ENCODE assay signal across 10 cellular contexts in genomic region chr10:96991313-96991841, GRCh38.
DNase-seq lines count a peak whose midpoint lies in the region; ATAC-seq and TF ChIP-seq lines count a peak whose summit lies in the region.
"Had no signal": no experiment of that assay in that cellular context is flagged by ENCODE, and none has a peak within 500 bp of the region (broad histone marks: within the 10 kb centered on the region; RNA-seq: fewer than 3 reads in every experiment).

No MANE protein-coding gene starts in this region.

- CTCF ChIA-PET in BJ (lab: Yijun Ruan, JAX), result interaction anchor here (0.6 to 0.9 kb wide), 4 partner anchors 9 to 1324 kb away, joined by 3 read pairs; no protein-coding TSS in a partner anchor

- peak; percentile 55 for ATAC-seq in GM19463 (IDR thresholded peaks at IDR 0.05; ENCODE audit: unreplicated experiment)
- no peak for ATAC-seq in GM18505 (IDR thresholded peaks at IDR 0.05; ENCODE audit: unreplicated experiment)

- no peak for TF ChIP-seq CTCF in BJ (IDR thresholded peaks at IDR 0.05; ENCODE audit: insufficient read depth, low read depth, low read length)

- H3K4me3 ChIP-seq in BJ (ENCODE audit: low read depth, low read length), result no peak overlapping the region
- H3K4me3 ChIP-seq: skin epidermis had no signal

- peak; percentile 63 for DNase-seq in BJ (ENCODE audit: low read depth)
- DNase-seq in RKO (ENCODE audit: low spot score), result peak; percentile 7
- DNase-seq in glomerular visceral epithelial cell (ENCODE audit: extremely low spot score), result peak; percentile 74
- DNase-seq in NCI-H1930 (lab: John Stamatoyannopoulos, UW), result no peak
- no peak for DNase-seq in OCI-M2 (lab: John Stamatoyannopoulos, UW; ENCODE audit: unreplicated experiment)
- no peak for DNase-seq in NCI-H2081 (lab: John Stamatoyannopoulos, UW)
- DNase-seq: NCI-H82 had no signal

- no peak for TF ChIP-seq POLR2A in GM18505 (IDR thresholded peaks at IDR 0.05; ENCODE audit: borderline replicate concordance, extremely low read depth, insufficient read depth, insufficient read length)

- no peaks in the 10 kb centered on the region for H3K36me3 ChIP-seq in BJ (ENCODE audit: control insufficient read depth, insufficient read depth, low read length)

- no peaks in the 10 kb centered on the region for H3K27me3 ChIP-seq in BJ (ENCODE audit: control insufficient read depth, insufficient read depth, low read length)

- POLR2A ChIA-PET in BJ (lab: Charles Lee), result interaction anchor here (0.6 to 0.7 kb wide), 3 partner anchors 70 to 164 kb away, joined by 3 to 4 read pairs (median 3); no protein-coding TSS in a partner anchor

Comparison
In these comparisons a context has a peak if more than half of its experiments do, and no peak if none do; other contexts are left out.
1. DNase-seq: peak in BJ (single experiment), RKO (single experiment) and glomerular visceral epithelial cell (single experiment); none in NCI-H1930 (0 of 2), OCI-M2 (single experiment) and NCI-H2081 (0 of 2).